Comparison of ENCODE assay signal across 1 cellular context in the genomic region with DNA sequence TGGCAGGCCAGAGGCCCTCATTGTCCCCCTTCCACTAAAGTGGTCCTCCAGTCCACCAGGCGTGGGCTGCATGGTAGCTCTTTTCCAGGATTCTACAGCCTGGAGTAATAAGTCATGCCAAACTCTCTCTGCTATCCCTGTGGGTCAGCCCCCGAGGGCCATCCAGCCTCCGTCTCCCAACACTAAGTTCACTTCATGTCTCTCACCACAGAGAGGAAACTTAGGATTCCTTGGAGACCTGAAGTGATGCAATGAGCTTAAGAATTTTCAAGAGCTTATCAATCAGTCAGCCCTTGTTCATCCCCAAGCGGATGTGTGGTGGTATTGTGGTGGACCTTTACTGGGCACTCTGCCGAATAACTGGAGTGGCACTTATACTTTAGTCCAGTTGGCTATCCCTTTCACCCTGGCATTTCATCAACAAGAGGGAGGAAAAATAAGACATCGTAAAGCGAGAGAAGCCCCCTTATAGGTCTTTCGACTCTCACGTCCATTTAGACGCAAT.
TF ChIP-seq lines count a peak whose summit lies in the region.
"Not testable (repeated sequence)": the region's sequence is repeated elsewhere in the genome, so short reads cannot be mapped to it uniquely, and the experiment has no call there.

No MANE protein-coding gene starts in this region.

TF ChIP-seq in K562, 482 proteins besides CTCF, POLR2A, EP300 and RAD21 (continued from another document and continues in another):
- TF ChIP-seq, protein P1, sequence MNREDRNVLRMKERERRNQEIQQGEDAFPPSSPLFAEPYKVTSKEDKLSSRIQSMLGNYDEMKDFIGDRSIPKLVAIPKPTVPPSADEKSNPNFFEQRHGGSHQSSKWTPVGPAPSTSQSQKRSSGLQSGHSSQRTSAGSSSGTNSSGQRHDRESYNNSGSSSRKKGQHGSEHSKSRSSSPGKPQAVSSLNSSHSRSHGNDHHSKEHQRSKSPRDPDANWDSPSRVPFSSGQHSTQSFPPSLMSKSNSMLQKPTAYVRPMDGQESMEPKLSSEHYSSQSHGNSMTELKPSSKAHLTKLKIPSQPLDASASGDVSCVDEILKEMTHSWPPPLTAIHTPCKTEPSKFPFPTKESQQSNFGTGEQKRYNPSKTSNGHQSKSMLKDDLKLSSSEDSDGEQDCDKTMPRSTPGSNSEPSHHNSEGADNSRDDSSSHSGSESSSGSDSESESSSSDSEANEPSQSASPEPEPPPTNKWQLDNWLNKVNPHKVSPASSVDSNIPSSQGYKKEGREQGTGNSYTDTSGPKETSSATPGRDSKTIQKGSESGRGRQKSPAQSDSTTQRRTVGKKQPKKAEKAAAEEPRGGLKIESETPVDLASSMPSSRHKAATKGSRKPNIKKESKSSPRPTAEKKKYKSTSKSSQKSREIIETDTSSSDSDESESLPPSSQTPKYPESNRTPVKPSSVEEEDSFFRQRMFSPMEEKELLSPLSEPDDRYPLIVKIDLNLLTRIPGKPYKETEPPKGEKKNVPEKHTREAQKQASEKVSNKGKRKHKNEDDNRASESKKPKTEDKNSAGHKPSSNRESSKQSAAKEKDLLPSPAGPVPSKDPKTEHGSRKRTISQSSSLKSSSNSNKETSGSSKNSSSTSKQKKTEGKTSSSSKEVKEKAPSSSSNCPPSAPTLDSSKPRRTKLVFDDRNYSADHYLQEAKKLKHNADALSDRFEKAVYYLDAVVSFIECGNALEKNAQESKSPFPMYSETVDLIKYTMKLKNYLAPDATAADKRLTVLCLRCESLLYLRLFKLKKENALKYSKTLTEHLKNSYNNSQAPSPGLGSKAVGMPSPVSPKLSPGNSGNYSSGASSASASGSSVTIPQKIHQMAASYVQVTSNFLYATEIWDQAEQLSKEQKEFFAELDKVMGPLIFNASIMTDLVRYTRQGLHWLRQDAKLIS (CRISPR knock-in tag; IDR thresholded peaks at IDR 0.05), result 0 out of 2 replicates have a peak, but pooled peaks have one; percentile 58
- peak; percentile 96 for TF ChIP-seq CEBPB (tag; IDR thresholded peaks at IDR 0.05)
- TF ChIP-seq ARNT (IDR thresholded peaks at IDR 0.05), result peak in 1 of 2 experiments; percentile 73; a peak in 2 of 4 replicates
- peak; percentile 39; the same call in 1 of the 2 replicates for TF ChIP-seq MEF2D (tag; conservative IDR thresholded peaks at IDR 0.05; ENCODE audit: low read depth)
- TF ChIP-seq, protein P2, sequence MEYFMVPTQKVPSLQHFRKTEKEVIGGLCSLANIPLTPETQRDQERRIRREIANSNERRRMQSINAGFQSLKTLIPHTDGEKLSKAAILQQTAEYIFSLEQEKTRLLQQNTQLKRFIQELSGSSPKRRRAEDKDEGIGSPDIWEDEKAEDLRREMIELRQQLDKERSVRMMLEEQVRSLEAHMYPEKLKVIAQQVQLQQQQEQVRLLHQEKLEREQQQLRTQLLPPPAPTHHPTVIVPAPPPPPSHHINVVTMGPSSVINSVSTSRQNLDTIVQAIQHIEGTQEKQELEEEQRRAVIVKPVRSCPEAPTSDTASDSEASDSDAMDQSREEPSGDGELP (CRISPR knock-in tag; IDR thresholded peaks at IDR 0.05; ENCODE audit: borderline replicate concordance), result peak; percentile 47; the same call in 1 of the 2 replicates
- TF ChIP-seq, protein P3, sequence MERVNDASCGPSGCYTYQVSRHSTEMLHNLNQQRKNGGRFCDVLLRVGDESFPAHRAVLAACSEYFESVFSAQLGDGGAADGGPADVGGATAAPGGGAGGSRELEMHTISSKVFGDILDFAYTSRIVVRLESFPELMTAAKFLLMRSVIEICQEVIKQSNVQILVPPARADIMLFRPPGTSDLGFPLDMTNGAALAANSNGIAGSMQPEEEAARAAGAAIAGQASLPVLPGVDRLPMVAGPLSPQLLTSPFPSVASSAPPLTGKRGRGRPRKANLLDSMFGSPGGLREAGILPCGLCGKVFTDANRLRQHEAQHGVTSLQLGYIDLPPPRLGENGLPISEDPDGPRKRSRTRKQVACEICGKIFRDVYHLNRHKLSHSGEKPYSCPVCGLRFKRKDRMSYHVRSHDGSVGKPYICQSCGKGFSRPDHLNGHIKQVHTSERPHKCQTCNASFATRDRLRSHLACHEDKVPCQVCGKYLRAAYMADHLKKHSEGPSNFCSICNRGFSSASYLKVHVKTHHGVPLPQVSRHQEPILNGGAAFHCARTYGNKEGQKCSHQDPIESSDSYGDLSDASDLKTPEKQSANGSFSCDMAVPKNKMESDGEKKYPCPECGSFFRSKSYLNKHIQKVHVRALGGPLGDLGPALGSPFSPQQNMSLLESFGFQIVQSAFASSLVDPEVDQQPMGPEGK (CRISPR knock-in tag; IDR thresholded peaks at IDR 0.05; ENCODE audit: borderline replicate concordance), result 0 out of 2 replicates have a peak, but pooled peaks have one; percentile 35
- TF ChIP-seq, protein P4, sequence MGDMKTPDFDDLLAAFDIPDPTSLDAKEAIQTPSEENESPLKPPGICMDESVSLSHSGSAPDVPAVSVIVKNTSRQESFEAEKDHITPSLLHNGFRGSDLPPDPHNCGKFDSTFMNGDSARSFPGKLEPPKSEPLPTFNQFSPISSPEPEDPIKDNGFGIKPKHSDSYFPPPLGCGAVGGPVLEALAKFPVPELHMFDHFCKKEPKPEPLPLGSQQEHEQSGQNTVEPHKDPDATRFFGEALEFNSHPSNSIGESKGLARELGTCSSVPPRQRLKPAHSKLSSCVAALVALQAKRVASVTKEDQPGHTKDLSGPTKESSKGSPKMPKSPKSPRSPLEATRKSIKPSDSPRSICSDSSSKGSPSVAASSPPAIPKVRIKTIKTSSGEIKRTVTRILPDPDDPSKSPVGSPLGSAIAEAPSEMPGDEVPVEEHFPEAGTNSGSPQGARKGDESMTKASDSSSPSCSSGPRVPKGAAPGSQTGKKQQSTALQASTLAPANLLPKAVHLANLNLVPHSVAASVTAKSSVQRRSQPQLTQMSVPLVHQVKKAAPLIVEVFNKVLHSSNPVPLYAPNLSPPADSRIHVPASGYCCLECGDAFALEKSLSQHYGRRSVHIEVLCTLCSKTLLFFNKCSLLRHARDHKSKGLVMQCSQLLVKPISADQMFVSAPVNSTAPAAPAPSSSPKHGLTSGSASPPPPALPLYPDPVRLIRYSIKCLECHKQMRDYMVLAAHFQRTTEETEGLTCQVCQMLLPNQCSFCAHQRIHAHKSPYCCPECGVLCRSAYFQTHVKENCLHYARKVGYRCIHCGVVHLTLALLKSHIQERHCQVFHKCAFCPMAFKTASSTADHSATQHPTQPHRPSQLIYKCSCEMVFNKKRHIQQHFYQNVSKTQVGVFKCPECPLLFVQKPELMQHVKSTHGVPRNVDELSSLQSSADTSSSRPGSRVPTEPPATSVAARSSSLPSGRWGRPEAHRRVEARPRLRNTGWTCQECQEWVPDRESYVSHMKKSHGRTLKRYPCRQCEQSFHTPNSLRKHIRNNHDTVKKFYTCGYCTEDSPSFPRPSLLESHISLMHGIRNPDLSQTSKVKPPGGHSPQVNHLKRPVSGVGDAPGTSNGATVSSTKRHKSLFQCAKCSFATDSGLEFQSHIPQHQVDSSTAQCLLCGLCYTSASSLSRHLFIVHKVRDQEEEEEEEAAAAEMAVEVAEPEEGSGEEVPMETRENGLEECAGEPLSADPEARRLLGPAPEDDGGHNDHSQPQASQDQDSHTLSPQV (IDR thresholded peaks at IDR 0.05), result peak; percentile 84
- TF ChIP-seq ZFX (CRISPR knock-in tag; IDR thresholded peaks at IDR 0.05), result peak; percentile 41; the same call in 1 of the 2 replicates
- 0 out of 2 replicates have a peak, but pooled peaks have one; percentile 10 for TF ChIP-seq TAL1 (IDR thresholded peaks at IDR 0.05)
- TF ChIP-seq EHMT2 (IDR thresholded peaks at IDR 0.05), result peak; percentile 30; the same call in 1 of the 2 replicates
- peak; percentile 69 for TF ChIP-seq ARID1B (IDR thresholded peaks at IDR 0.05)
- TF ChIP-seq NCOR1 (IDR thresholded peaks at IDR 0.05), result peak; percentile 26; the same call in 1 of the 2 replicates
- TF ChIP-seq SOX6 (IDR thresholded peaks at IDR 0.05), result peak; percentile 79
- TF ChIP-seq, protein P5, sequence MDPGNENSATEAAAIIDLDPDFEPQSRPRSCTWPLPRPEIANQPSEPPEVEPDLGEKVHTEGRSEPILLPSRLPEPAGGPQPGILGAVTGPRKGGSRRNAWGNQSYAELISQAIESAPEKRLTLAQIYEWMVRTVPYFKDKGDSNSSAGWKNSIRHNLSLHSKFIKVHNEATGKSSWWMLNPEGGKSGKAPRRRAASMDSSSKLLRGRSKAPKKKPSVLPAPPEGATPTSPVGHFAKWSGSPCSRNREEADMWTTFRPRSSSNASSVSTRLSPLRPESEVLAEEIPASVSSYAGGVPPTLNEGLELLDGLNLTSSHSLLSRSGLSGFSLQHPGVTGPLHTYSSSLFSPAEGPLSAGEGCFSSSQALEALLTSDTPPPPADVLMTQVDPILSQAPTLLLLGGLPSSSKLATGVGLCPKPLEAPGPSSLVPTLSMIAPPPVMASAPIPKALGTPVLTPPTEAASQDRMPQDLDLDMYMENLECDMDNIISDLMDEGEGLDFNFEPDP (CRISPR knock-in tag; IDR thresholded peaks at IDR 0.05), result 0 out of 2 replicates have a peak, but pooled peaks have one; percentile 38
- peak; percentile 32 for TF ChIP-seq TAF9B (IDR thresholded peaks at IDR 0.05; ENCODE audit: partially characterized antibody)
- peak; percentile 51; the same call in 1 of the 2 replicates for TF ChIP-seq SP1 (CRISPR knock-in tag; IDR thresholded peaks at IDR 0.05)
- peak; percentile 49; the same call in 1 of the 2 replicates for TF ChIP-seq DPF2 (IDR thresholded peaks at IDR 0.05)
- TF ChIP-seq, protein P6, sequence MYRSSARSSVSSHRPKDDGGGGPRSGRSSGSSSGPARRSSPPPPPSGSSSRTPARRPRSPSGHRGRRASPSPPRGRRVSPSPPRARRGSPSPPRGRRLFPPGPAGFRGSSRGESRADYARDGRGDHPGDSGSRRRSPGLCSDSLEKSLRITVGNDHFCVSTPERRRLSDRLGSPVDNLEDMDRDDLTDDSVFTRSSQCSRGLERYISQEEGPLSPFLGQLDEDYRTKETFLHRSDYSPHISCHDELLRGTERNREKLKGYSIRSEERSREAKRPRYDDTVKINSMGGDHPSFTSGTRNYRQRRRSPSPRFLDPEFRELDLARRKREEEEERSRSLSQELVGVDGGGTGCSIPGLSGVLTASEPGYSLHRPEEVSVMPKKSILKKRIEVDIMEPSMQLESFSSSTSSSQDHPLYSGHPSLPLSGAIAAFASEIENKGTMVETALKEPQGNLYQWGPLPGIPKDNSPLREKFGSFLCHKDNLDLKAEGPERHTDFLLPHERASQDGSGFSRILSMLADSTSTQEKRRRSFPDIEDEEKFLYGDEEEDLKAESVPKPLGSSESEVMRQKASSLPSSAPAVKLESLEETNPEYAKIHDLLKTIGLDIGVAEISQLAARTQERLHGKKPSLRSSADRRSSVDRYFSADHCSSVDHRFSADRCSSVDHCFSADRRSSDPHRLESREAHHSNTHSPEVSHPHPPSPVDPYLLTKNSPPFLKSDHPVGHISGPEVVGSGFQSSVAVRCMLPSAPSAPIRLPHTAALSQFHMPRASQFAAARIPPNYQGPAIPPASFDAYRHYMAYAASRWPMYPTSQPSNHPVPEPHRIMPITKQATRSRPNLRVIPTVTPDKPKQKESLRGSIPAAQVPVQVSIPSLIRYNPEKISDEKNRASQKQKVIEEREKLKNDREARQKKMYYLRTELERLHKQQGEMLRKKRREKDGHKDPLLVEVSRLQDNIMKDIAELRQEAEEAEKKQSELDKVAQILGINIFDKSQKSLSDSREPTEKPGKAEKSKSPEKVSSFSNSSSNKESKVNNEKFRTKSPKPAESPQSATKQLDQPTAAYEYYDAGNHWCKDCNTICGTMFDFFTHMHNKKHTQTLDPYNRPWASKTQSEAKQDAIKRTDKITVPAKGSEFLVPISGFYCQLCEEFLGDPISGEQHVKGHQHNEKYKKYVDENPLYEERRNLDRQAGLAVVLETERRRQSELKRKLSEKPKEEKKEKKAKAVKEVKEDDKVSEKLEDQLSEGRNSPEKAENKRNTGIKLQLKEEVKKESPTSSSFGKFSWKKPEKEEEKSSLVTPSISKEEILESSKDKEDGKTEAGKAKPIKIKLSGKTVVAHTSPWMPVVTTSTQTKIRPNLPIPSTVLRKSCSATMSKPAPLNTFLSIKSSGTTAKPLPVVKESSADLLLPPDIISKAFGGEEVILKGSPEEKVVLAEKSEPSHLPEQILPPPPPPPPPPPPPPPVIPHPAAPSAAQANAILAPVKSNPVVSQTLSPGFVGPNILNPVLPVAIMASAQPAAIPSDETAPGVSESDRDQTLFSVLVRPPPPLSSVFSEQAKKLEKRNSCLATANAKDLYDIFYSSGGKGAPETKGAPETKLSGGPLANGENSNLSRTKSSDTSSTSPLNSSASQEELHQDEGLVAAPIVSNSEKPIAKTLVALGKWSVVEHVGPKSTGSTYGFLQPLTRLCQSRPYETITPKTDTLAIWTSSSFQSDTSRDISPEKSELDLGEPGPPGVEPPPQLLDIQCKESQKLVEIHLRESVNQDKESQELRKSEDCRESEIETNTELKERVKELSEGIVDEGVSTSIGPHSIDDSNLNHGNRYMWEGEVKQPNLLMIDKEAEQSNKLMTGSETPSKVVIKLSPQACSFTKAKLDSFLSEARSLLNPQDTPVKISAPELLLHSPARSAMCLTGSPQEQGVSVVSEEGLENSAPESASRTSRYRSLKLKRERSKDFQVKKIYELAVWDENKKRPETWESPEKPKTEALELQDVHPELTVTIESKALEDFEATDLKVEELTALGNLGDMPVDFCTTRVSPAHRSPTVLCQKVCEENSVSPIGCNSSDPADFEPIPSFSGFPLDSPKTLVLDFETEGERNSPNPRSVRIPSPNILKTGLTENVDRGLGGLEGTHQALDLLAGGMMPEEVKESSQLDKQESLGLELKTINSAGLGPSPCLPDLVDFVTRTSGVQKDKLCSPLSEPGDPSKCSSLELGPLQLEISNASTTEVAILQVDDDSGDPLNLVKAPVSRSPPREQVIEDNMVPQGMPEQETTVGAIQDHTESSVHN (IDR thresholded peaks at IDR 0.05; ENCODE audit: borderline replicate concordance in 1 of 2, low read depth in 1 of 2), result peak in 1 of 2 experiments; percentile 20; a peak in 1 of 4 replicates
- TF ChIP-seq RFX1 (IDR thresholded peaks at IDR 0.05), result peak; percentile 10; the same call in 1 of the 2 replicates
- peak; percentile 74 for TF ChIP-seq CTBP1 (IDR thresholded peaks at IDR 0.05; ENCODE audit: borderline replicate concordance)
- TF ChIP-seq, protein P7, sequence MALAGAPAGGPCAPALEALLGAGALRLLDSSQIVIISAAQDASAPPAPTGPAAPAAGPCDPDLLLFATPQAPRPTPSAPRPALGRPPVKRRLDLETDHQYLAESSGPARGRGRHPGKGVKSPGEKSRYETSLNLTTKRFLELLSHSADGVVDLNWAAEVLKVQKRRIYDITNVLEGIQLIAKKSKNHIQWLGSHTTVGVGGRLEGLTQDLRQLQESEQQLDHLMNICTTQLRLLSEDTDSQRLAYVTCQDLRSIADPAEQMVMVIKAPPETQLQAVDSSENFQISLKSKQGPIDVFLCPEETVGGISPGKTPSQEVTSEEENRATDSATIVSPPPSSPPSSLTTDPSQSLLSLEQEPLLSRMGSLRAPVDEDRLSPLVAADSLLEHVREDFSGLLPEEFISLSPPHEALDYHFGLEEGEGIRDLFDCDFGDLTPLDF (CRISPR knock-in tag; IDR thresholded peaks at IDR 0.05), result peak; percentile 45; the same call in 1 of the 2 replicates
- TF ChIP-seq, protein P8, sequence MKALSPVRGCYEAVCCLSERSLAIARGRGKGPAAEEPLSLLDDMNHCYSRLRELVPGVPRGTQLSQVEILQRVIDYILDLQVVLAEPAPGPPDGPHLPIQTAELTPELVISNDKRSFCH (CRISPR knock-in tag; IDR thresholded peaks at IDR 0.05), result not testable (repeated sequence)
- TF ChIP-seq, protein P8 (tag; IDR thresholded peaks at IDR 0.05), result peak; percentile 59; the same call in 1 of the 2 replicates
